ENCODE assay signal across 18 cellular contexts in the genomic region with DNA sequence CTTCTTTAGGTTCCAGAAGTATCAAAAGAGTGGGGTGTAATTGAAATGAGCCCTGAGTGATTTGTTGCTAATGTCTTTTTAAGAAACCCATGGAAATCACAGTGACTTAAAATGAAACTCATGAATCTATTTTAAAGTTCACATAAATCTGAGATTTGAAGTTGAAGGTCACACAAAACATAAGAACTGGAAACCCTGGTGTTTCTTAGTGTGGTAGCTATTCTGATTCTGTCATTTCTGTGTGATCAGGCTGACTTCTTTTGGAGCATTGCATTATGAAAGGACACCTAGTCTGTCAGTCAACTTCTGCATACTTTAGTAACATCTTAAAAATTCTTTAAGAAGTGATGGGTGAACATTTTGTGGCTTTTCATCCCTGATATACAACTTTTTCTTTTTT.
A peak's percentile ranks its signal among the peaks of the same experiment; 100 is the strongest.
DNase-seq lines count a peak whose midpoint lies in the region; ATAC-seq and TF ChIP-seq lines count a peak whose summit lies in the region.
"Had no signal": no experiment of that assay in that cellular context is flagged by ENCODE, and none has a peak within 500 bp of the region (broad histone marks: within the 10 kb centered on the region; RNA-seq: fewer than 3 reads in every experiment).

No MANE protein-coding gene starts in this region.

- H3F3A ChIP-seq in PC-9 (ENCODE audit: insufficient read depth, low read depth) (no peaks in the 10 kb centered on the region), GM23248 (ENCODE audit: insufficient read depth) (no peaks in the 10 kb centered on the region)

- H3K27ac ChIP-seq in PC-9 (no peak overlapping the region), GM23248 (no peak overlapping the region)
- H3K27ac ChIP-seq: Peyer's patch had no signal

- 0 out of 2 replicates have a peak overlapping the region, but pooled peaks have one; percentile 43 for H2AFZ ChIP-seq in PC-9
- no peak overlapping the region for H2AFZ ChIP-seq in GM23248

- intact Hi-C loops in PC-9 (cut with micrococcal nuclease; ENCODE audit: unreplicated experiment) = no loop called here

- H3K36me3 ChIP-seq in PC-9 (ENCODE audit: low read depth) (no peaks in the 10 kb centered on the region), GM23248 (ENCODE audit: low read depth) (no peaks in the 10 kb centered on the region)
- H3K36me3 ChIP-seq: Peyer's patch had no signal

- H3K79me2 ChIP-seq in PC-9 (ENCODE audit: low read depth) (no peaks in the 10 kb centered on the region), GM23248 (ENCODE audit: insufficient read depth) (no peaks in the 10 kb centered on the region)

- H3K4me1 ChIP-seq in PC-9 (replicated peaks; ENCODE audit: insufficient read depth) (no peaks in the 10 kb centered on the region), GM23248 (ENCODE audit: insufficient read depth) (no peaks in the 10 kb centered on the region)
- H3K4me1 ChIP-seq: Peyer's patch had no signal

- ATAC-seq in GM19035 (IDR thresholded peaks at IDR 0.05; ENCODE audit: unreplicated experiment) (peak; percentile 60), HG02884 (IDR thresholded peaks at IDR 0.05; ENCODE audit: unreplicated experiment) (peak; percentile 84)
- ATAC-seq: T-helper 17 cell had no signal

- CTCF ChIA-PET in PC-9 (lab: Charles Lee) = no interaction called here

- H3K9me3 ChIP-seq in PC-9 (ENCODE audit: insufficient read depth, low read depth) (no peaks in the 10 kb centered on the region), GM23248 (ENCODE audit: low read depth) (no peaks in the 10 kb centered on the region)
- H3K9me3 ChIP-seq: Peyer's patch had no signal

- POLR2A ChIA-PET in PC-9 (lab: Charles Lee; ENCODE audit: unreplicated experiment) = no interaction called here

- no peaks in the 10 kb centered on the region for H3K9me2 ChIP-seq in PC-9 (ENCODE audit: insufficient read depth)
- no peaks in the 10 kb centered on the region for H3K9me2 ChIP-seq in GM23248 (ENCODE audit: insufficient read depth)

- no TSS peak for BruUV-seq in PC-9 (replicated peaks; lab: Mats Ljungman, UMichigan)

- TF ChIP-seq CTCF in GM13977 (IDR thresholded peaks at IDR 0.05; ENCODE audit: extremely low read depth, insufficient read depth, missing control alignments) (no peak), PC-9 (conservative IDR thresholded peaks at IDR 0.05) (no peak)

- H3K4me2 ChIP-seq in PC-9 (no peak overlapping the region), GM23248 (ENCODE audit: unreplicated experiment) (no peak overlapping the region)

- in situ Hi-C loops in GM13977 (cut with MboI; ENCODE audit: low pct_unique_long_range_greater_than_20kb, low sequenced_read_pairs, unreplicated experiment) (no loop called here), GM23248 (cut with MboI) (no loop called here)

- DNase-seq in GM13977 (ENCODE audit: low spot score) (peak; percentile 4), PC-9 (no peak), NCI-H524 (lab: John Stamatoyannopoulos, UW) (no peak), NCI-H2227 treated with DMSO at 0.1 percent for 48 hours (lab: John Stamatoyannopoulos, UW) (no peak), GM23248 (no peak), DMS53 (lab: John Stamatoyannopoulos, UW) (no peak)
- DNase-seq: ACHN; CD4-positive, CD25-positive, alpha-beta regulatory T cell; HFFc6; KBM-7; NCI-H1092; NCI-H226; NCI-H526 treated with DMSO at 0.1 percent for 48 hours; Peyer's patch; SHP77; T-helper 17 cell had no signal

- no peak overlapping the region for H3K9ac ChIP-seq in GM23248

- H3K27me3 ChIP-seq in PC-9 (ENCODE audit: insufficient read depth, low read depth) (no peaks in the 10 kb centered on the region), GM23248 (replicated peaks; ENCODE audit: insufficient read depth) (peaks cover under 1% of the 10 kb centered on the region; the same call in 1 of the 2 replicates)
- H3K27me3 ChIP-seq: Peyer's patch had no signal

- H3K4me3 ChIP-seq in PC-9 (no peak overlapping the region), GM23248 (no peak overlapping the region)
- H3K4me3 ChIP-seq: Peyer's patch had no signal

- H4K20me1 ChIP-seq in PC-9 (ENCODE audit: insufficient read depth) (no peaks in the 10 kb centered on the region), GM23248 (ENCODE audit: insufficient read depth) (no peaks in the 10 kb centered on the region)
